Comparison of ENCODE assay signal across 15 cellular contexts in genomic region chr2:109332880-109333279, GRCh38.
A peak's percentile ranks its signal among the peaks of the same experiment; 100 is the strongest.
DNase-seq lines count a peak whose midpoint lies in the region; ATAC-seq, FAIRE-seq and TF ChIP-seq lines count a peak whose summit lies in the region.
"Had no signal": no experiment of that assay in that cellular context is flagged by ENCODE, and none has a peak within 500 bp of the region (broad histone marks: within the 10 kb centered on the region; RNA-seq: fewer than 3 reads in every experiment).

No MANE protein-coding gene starts in this region.

- H3K27ac Mint-ChIP-seq in HFFc6 (peak overlapping the region; percentile 11; the same call in 1 of the 2 replicates), astrocyte (ENCODE audit: unreplicated experiment) (no peak overlapping the region), naive B cell (peak overlapping the region in 1 of 6 donors; percentile 91)

- peaks cover 93 to 100% (median 99%) of the 10 kb centered on the region in 10 experiments for H3K4me1 ChIP-seq in BLaER1 treated with 17β-estradiol and CSF1 and Interleukin-3, amounts not matched to agents 10 nM and 100 nM
- H3K4me1 ChIP-seq in astrocyte (ENCODE audit: insufficient read depth, low read length) (peaks cover 53% of the 10 kb centered on the region), testis (peaks cover 7% of the 10 kb centered on the region), HAP-1 (no peaks in the 10 kb centered on the region)
- H3K4me1 ChIP-seq: colonic mucosa had no signal

- H3K36me3 Mint-ChIP-seq in HFFc6 (ENCODE audit: low read depth) = peaks cover 21% of the 10 kb centered on the region
- no peaks in the 10 kb centered on the region for H3K36me3 Mint-ChIP-seq in astrocyte (ENCODE audit: low read depth, unreplicated experiment)
- no peaks in the 10 kb centered on the region for H3K36me3 Mint-ChIP-seq in naive B cell
- H3K36me3 Mint-ChIP-seq: memory B cell had no signal

- H3K4me2 ChIP-seq in BLaER1 treated with 17β-estradiol and CSF1 and Interleukin-3, amounts not matched to agents 10 nM and 100 nM = peak overlapping the region; percentile 87 to 99 (median 97)
- peak overlapping the region; percentile 82 for H3K4me2 ChIP-seq in astrocyte (ENCODE audit: low read length)

- TF ChIP-seq CTCF in HFFc6 (IDR thresholded peaks at IDR 0.05) = no peak
- no peak for TF ChIP-seq CTCF in astrocyte (IDR thresholded peaks at IDR 0.05; ENCODE audit: insufficient read depth, low read depth, low read length)
- no peak for TF ChIP-seq CTCF in testis (IDR thresholded peaks at IDR 0.05)

- H3K4me1 Mint-ChIP-seq in HFFc6 (ENCODE audit: low read depth) (peaks cover 91% of the 10 kb centered on the region), astrocyte (ENCODE audit: low read depth, unreplicated experiment) (peaks cover 57% of the 10 kb centered on the region), naive B cell (peaks cover 23 to 68% (median 63%) of the 10 kb centered on the region in 3 donors)

- H3K9me3 Mint-ChIP-seq in HFFc6 (peaks cover 4% of the 10 kb centered on the region; the same call in 1 of the 2 replicates), astrocyte (ENCODE audit: unreplicated experiment) (peaks cover 2% of the 10 kb centered on the region), naive B cell (no peaks in the 10 kb centered on the region)
- H3K9me3 Mint-ChIP-seq: memory B cell had no signal

- intact Hi-C loops in testis (cut with DNase I; ENCODE audit: low total_unique reads) = no loop called here

- 89 to 91% methylated on average over 6 to 9 of the region's 9 CpGs for WGBS in testis, 2 donors

- H3K79me2 ChIP-seq in astrocyte (ENCODE audit: insufficient read depth, low read length) = no peaks in the 10 kb centered on the region

- no peak overlapping the region; the same call in 1 of the 2 replicates for H3K4me3 Mint-ChIP-seq in HFFc6
- H3K4me3 Mint-ChIP-seq in astrocyte (ENCODE audit: unreplicated experiment) = no peak overlapping the region
- H3K4me3 Mint-ChIP-seq in naive B cell = peak overlapping the region in 6 of 8 donors; percentile 60 to 96 (median 91)

- no peak for TF ChIP-seq POLR2A in testis (IDR thresholded peaks at IDR 0.05)

- DNase-seq in HFFc6 = no peak
- DNase-seq in astrocyte (ENCODE audit: low read depth) = no peak
- no peak for DNase-seq in naive B cell
- no peak for DNase-seq in midbrain (lab: John Stamatoyannopoulos, UW)
- no peak for DNase-seq in testis
- no peak for DNase-seq in HAP-1 (ENCODE audit: low spot score in 2 of 2)
- no peak for DNase-seq in NCI-H2081 (lab: John Stamatoyannopoulos, UW)
- DNase-seq: NCI-H2029 treated with DMSO at 0.1 percent for 48 hours had no signal

- no peaks in the 10 kb centered on the region for H3K27me3 Mint-ChIP-seq in HFFc6 (ENCODE audit: insufficient read depth)
- no peaks in the 10 kb centered on the region for H3K27me3 Mint-ChIP-seq in astrocyte (ENCODE audit: low read depth, unreplicated experiment)
- peaks cover 0 to 15% (median 9%) of the 10 kb centered on the region in 3 donors for H3K27me3 Mint-ChIP-seq in naive B cell

- peaks cover 0 to 9% (median 0%) of the 10 kb centered on the region in 11 experiments; a peak in 3 of 22 replicates for H3K36me3 ChIP-seq in BLaER1 treated with 17β-estradiol and CSF1 and Interleukin-3, amounts not matched to agents 10 nM and 100 nM
- H3K36me3 ChIP-seq in astrocyte (ENCODE audit: insufficient read depth, low read length) = no peaks in the 10 kb centered on the region
- no peaks in the 10 kb centered on the region for H3K36me3 ChIP-seq in testis (ENCODE audit: low read depth, missing control alignments)
- H3K36me3 ChIP-seq in HAP-1 (replicated peaks) = no peaks in the 10 kb centered on the region
- H3K36me3 ChIP-seq: colonic mucosa, sigmoid colon, thyroid gland had no signal

- H3K9me3 ChIP-seq in BLaER1 treated with 17β-estradiol and CSF1 and Interleukin-3, amounts not matched to agents 10 nM and 100 nM (replicated peaks in 1 of 11) = no peaks in the 10 kb centered on the region; a peak in 1 of 22 replicates
- H3K9me3 ChIP-seq in astrocyte (ENCODE audit: insufficient read depth, low read depth, low read length) = no peaks in the 10 kb centered on the region
- H3K9me3 ChIP-seq in testis = no peaks in the 10 kb centered on the region
- H3K9me3 ChIP-seq in HAP-1 = no peaks in the 10 kb centered on the region
- H3K9me3 ChIP-seq: colonic mucosa, sigmoid colon, thyroid gland had no signal

- H4K20me1 ChIP-seq in BLaER1 treated with 17β-estradiol and CSF1 and Interleukin-3, amounts not matched to agents 10 nM and 100 nM = peaks cover 0 to 99% (median 95%) of the 10 kb centered on the region in 11 experiments; a peak in 19 of 22 replicates
- H4K20me1 ChIP-seq in astrocyte (ENCODE audit: insufficient read depth, low read length) = no peaks in the 10 kb centered on the region

- no peak for FAIRE-seq in astrocyte (lab: Jason Lieb, UNC)
- FAIRE-seq: TTC549 had no signal

- H3K27me3 ChIP-seq in BLaER1 treated with 17β-estradiol and CSF1 and Interleukin-3, amounts not matched to agents 10 nM and 100 nM = no peaks in the 10 kb centered on the region
- H3K27me3 ChIP-seq in astrocyte (ENCODE audit: insufficient read depth, low read length) = no peaks in the 10 kb centered on the region
- H3K27me3 ChIP-seq in testis = no peaks in the 10 kb centered on the region
- H3K27me3 ChIP-seq in HAP-1 (ENCODE audit: low read depth) = peaks cover 7% of the 10 kb centered on the region
- H3K27me3 ChIP-seq: colonic mucosa, sigmoid colon, thyroid gland had no signal

- in situ Hi-C loops in HAP-1 (cut with MboI; ENCODE audit: low sequenced_read_pairs) = no loop called here

- H3K27ac ChIP-seq in BLaER1 treated with 17β-estradiol and CSF1 and Interleukin-3, amounts not matched to agents 10 nM and 100 nM = peak overlapping the region in 9 of 11 experiments; percentile 78 to 90 (median 84); a peak in 19 of 22 replicates
- peak overlapping the region; percentile 34 for H3K27ac ChIP-seq in astrocyte (ENCODE audit: low read depth, low read length)
- no peak overlapping the region for H3K27ac ChIP-seq in testis
- H3K27ac ChIP-seq: C4-2B had no signal

- no peak for ATAC-seq in naive B cell (ENCODE audit: low read depth in 2 of 2)

- no peak overlapping the region for H2AFZ ChIP-seq in astrocyte (ENCODE audit: low read depth, low read length)

- H3K9ac ChIP-seq in BLaER1 treated with 17β-estradiol and CSF1 and Interleukin-3, amounts not matched to agents 10 nM and 100 nM = peak overlapping the region in 8 of 11 experiments; percentile 70 to 82 (median 76); a peak in 14 of 22 replicates
- peak overlapping the region; percentile 5 for H3K9ac ChIP-seq in astrocyte (ENCODE audit: low read length)

- H3K4me3 ChIP-seq in BLaER1 treated with 17β-estradiol and CSF1 and Interleukin-3, amounts not matched to agents 10 nM and 100 nM = peak overlapping the region in 9 of 10 experiments; percentile 43 to 63 (median 56); a peak in 15 of 20 replicates
- H3K4me3 ChIP-seq in astrocyte (ENCODE audit: insufficient read depth, low read depth, low read length) (no peak overlapping the region), testis (no peak overlapping the region), HAP-1 (no peak overlapping the region)
- H3K4me3 ChIP-seq: colonic mucosa, thyroid gland had no signal

Comparison
In these comparisons a context has a peak if more than half of its experiments do, and no peak if none do; other contexts are left out.
1. H3K27ac ChIP-seq: peak in BLaER1 treated with 17β-estradiol and CSF1 and Interleukin-3, amounts not matched to agents 10 nM and 100 nM (9 of 11) and astrocyte (single experiment); none in testis (0 of 2).
2. H3K4me3 ChIP-seq: peak in BLaER1 treated with 17β-estradiol and CSF1 and Interleukin-3, amounts not matched to agents 10 nM and 100 nM (9 of 10); none in astrocyte (single experiment), testis (0 of 2) and HAP-1 (single experiment).
3. H3K4me3 Mint-ChIP-seq: peak in naive B cell (6 of 8); none in HFFc6 (single experiment) and astrocyte (single experiment).